22 cellular contexts compared by ENCODE assay signal in the genomic region with DNA sequence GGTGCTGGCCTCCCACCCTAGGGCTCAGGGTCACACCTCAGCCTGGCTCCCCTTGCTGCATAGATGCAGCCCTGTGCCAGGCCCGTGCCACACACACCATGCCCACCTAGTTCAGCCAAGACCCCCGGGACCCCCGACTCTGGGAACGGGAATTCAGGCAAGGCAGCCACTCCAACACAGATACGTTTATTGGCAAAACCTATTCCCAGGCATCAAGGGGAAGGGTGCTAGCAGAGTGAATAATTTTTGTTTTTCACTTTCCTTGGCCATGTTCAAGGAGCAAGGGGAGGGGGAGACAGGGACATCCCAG. TPM values are rescaled to one million over a fixed set of nuclear protein-coding genes. Genes with fewer than 3 reads are reported as not detected.
DNase-seq lines count a peak whose midpoint lies in the region; ATAC-seq, FAIRE-seq and TF ChIP-seq lines count a peak whose summit lies in the region.
"Had no signal": no experiment of that assay in that cellular context is flagged by ENCODE, and none has a peak within 500 bp of the region (broad histone marks: within the 10 kb centered on the region; RNA-seq: fewer than 3 reads in every experiment).

No MANE protein-coding gene starts in this region.

- no peaks in the 10 kb centered on the region for H3K36me3 ChIP-seq in WERI-Rb-1
- no peaks in the 10 kb centered on the region for H3K36me3 ChIP-seq in HepG2 (replicated peaks in 1 of 2; ENCODE audit: control insufficient read depth in 1 of 2, insufficient read depth in 2 of 2, low read length in 2 of 2)
- H3K36me3 ChIP-seq: HAP-1, Peyer's patch had no signal

- no peak overlapping the region for H3K4me3 ChIP-seq in WERI-Rb-1 (ENCODE audit: low read depth, low read length)
- no peak overlapping the region for H3K4me3 ChIP-seq in HepG2 (replicated peaks in 1 of 3; ENCODE audit: insufficient read depth in 1 of 3, low read depth in 2 of 3, low read length in 3 of 3)
- H3K4me3 ChIP-seq: A549, HAP-1, Peyer's patch had no signal

- no peaks in the 10 kb centered on the region for H3K9me3 Mint-ChIP-seq in natural killer cell treated with Interleukin-12 subunit alpha and Interleukin-12 subunit beta and Interleukin-15 and Interleukin-18, amount 100 ng/mL, for 72 hours
- H3K9me3 Mint-ChIP-seq in natural killer cell (no peaks in the 10 kb centered on the region), immature natural killer cell (no peaks in the 10 kb centered on the region)

- peaks cover 31 to 37% of the 10 kb centered on the region in 2 donors for H3K4me1 Mint-ChIP-seq in natural killer cell treated with Interleukin-12 subunit alpha and Interleukin-12 subunit beta and Interleukin-15 and Interleukin-18, amount 100 ng/mL, for 72 hours (ENCODE audit: low read depth in 2 of 2)
- peaks cover 17 to 36% of the 10 kb centered on the region in 2 donors for H3K4me1 Mint-ChIP-seq in natural killer cell
- peaks cover 44% of the 10 kb centered on the region in 2 donors for H3K4me1 Mint-ChIP-seq in immature natural killer cell

- DNase-seq in natural killer cell treated with Interleukin-12 subunit alpha and Interleukin-12 subunit beta and Interleukin-15 and Interleukin-18, amount 100 ng/mL, for 72 hours (ENCODE audit: low spot score) = no peak
- DNase-seq in natural killer cell = no peak
- no peak for DNase-seq in WERI-Rb-1
- DNase-seq in immature natural killer cell = no peak
- DNase-seq in HepG2 (ENCODE audit: low spot score) = no peak
- DNase-seq in pons (ENCODE audit: low spot score) = no peak
- DNase-seq: Caco-2, DMS153, EL, IMR-90, NCI-H1105, NCI-H1694 treated with DMSO at 0.1 percent for 48 hours, NCI-H2107, NCI-H226, NCI-H524 treated with DMSO at 0.1 percent for 48 hours, Peyer's patch had no signal

- CTCF ChIA-PET in HepG2 (lab: Yijun Ruan, JAX; ENCODE audit: low intra/inter-chr PET ratio, low total read pairs) = no interaction called here

- peaks cover 36% of the 10 kb centered on the region for H3K4me1 ChIP-seq in HepG2 (ENCODE audit: insufficient read depth, low read length)
- H3K4me1 ChIP-seq: A549 had no signal

- FAIRE-seq in HepG2 (lab: Jason Lieb, UNC) = no peak
- FAIRE-seq: A549 had no signal

- no peaks in the 10 kb centered on the region for H3K36me3 Mint-ChIP-seq in natural killer cell treated with Interleukin-12 subunit alpha and Interleukin-12 subunit beta and Interleukin-15 and Interleukin-18, amount 100 ng/mL, for 72 hours
- H3K36me3 Mint-ChIP-seq in natural killer cell (no peaks in the 10 kb centered on the region), immature natural killer cell (peaks cover 0 to under 1% (median 0%) of the 10 kb centered on the region in 3 donors)
- H3K36me3 Mint-ChIP-seq: CD14-positive monocyte had no signal

- no peaks in the 10 kb centered on the region for H3K27me3 Mint-ChIP-seq in natural killer cell treated with Interleukin-12 subunit alpha and Interleukin-12 subunit beta and Interleukin-15 and Interleukin-18, amount 100 ng/mL, for 72 hours
- no peaks in the 10 kb centered on the region for H3K27me3 Mint-ChIP-seq in natural killer cell (ENCODE audit: low read depth in 2 of 2)
- peaks cover 9 to 16% (median 10%) of the 10 kb centered on the region in 3 donors for H3K27me3 Mint-ChIP-seq in immature natural killer cell (ENCODE audit: low read depth in 3 of 3)

- no peak overlapping the region for H3K4me2 ChIP-seq in HepG2 (ENCODE audit: low read depth, low read length)
- H3K4me2 ChIP-seq: A549 had no signal

- TF ChIP-seq CTCF in natural killer cell (IDR thresholded peaks at IDR 0.05) (no peak), WERI-Rb-1 (IDR thresholded peaks at IDR 0.05; ENCODE audit: low read depth, low read length) (no peak), HepG2 (CRISPR knock-in tag; IDR thresholded peaks at IDR 0.05) (no peak)

- no peak for TF ChIP-seq RAD21 in HepG2 (CRISPR knock-in tag; IDR thresholded peaks at IDR 0.05)

- H3K27ac ChIP-seq in WERI-Rb-1 (peak overlapping the region; percentile 58), HepG2 (ENCODE audit: extremely low read length, insufficient read depth, low read length) (no peak overlapping the region)
- H3K27ac ChIP-seq: A549 had no signal

- no peaks in the 10 kb centered on the region for H4K20me1 ChIP-seq in HepG2 (ENCODE audit: insufficient read depth, low read length)

- H3K27ac Mint-ChIP-seq in natural killer cell treated with Interleukin-12 subunit alpha and Interleukin-12 subunit beta and Interleukin-15 and Interleukin-18, amount 100 ng/mL, for 72 hours = peak overlapping the region; percentile 77 to 95
- peak overlapping the region in 1 of 2 donors; percentile 90 for H3K27ac Mint-ChIP-seq in natural killer cell
- H3K27ac Mint-ChIP-seq in immature natural killer cell = peak overlapping the region in 5 of 6 donors; percentile 31 to 85 (median 34)

- POLR2A ChIA-PET in HepG2 (lab: Yijun Ruan, JAX) = no interaction called here

- no peak for TF ChIP-seq POLR2A in HepG2 (IDR thresholded peaks at IDR 0.05; ENCODE audit: insufficient read depth in 1 of 2, low read depth in 2 of 2, low read length in 2 of 2)

- H2AFZ ChIP-seq in HepG2 (ENCODE audit: low read length) = no peak overlapping the region

- H3K9me3 ChIP-seq in WERI-Rb-1 (ENCODE audit: severe bottlenecking) = no peaks in the 10 kb centered on the region
- H3K9me3 ChIP-seq in HepG2 (ENCODE audit: low read length) = no peaks in the 10 kb centered on the region
- H3K9me3 ChIP-seq: A549, Caco-2, HAP-1, Peyer's patch had no signal

- no peaks in the 10 kb centered on the region for H3K27me3 ChIP-seq in WERI-Rb-1 (ENCODE audit: insufficient read depth, low read depth, severe bottlenecking)
- peaks cover 5 to 50% of the 10 kb centered on the region in 2 experiments; a peak in 4 of 5 replicates for H3K27me3 ChIP-seq in HepG2 (ENCODE audit: control insufficient read depth in 1 of 2, insufficient read depth in 2 of 2, low read length in 2 of 2)
- H3K27me3 ChIP-seq: Peyer's patch had no signal

- TF ChIP-seq EP300 in HepG2 (IDR thresholded peaks at IDR 0.05; ENCODE audit: low read depth in 2 of 2, low read length in 2 of 2) (no peak), HepG2 (CRISPR knock-in tag; IDR thresholded peaks at IDR 0.05; ENCODE audit: borderline replicate concordance) (no peak)

- no peaks in the 10 kb centered on the region for H3K79me2 ChIP-seq in HepG2 (ENCODE audit: insufficient read depth, low read length)

- no peak overlapping the region for H3K4me3 Mint-ChIP-seq in natural killer cell treated with Interleukin-12 subunit alpha and Interleukin-12 subunit beta and Interleukin-15 and Interleukin-18, amount 100 ng/mL, for 72 hours
- no peak overlapping the region for H3K4me3 Mint-ChIP-seq in natural killer cell
- no peak overlapping the region for H3K4me3 Mint-ChIP-seq in immature natural killer cell
- H3K4me3 Mint-ChIP-seq: CD14-positive monocyte had no signal

- in situ Hi-C loops in HepG2 (cut with HindIII; ENCODE audit: extremely low pct_ligation_motif_present, low pct_unique_long_range_greater_than_20kb) = loop anchor here (10.0 kb wide), 1 partner anchor 63 kb away; the partner anchor contains the start of gene TMUB2

- intact Hi-C loops in natural killer cell (cut with micrococcal nuclease) = no loop called here
- intact Hi-C loops in HepG2 (cut with micrococcal nuclease; ENCODE audit: unreplicated experiment) = no loop called here

- no peak overlapping the region for H3K9ac ChIP-seq in HepG2 (ENCODE audit: insufficient read depth, low read depth, low read length)

- WGBS in HepG2 (ENCODE audit: low lambda C conversion rate) = 33% methylated on average over 5 of the region's 5 CpGs

- BruUV-seq in HepG2 (replicated peaks; lab: Mats Ljungman, UMichigan) = no TSS peak

- ATAC-seq in natural killer cell treated with Interleukin-12 subunit alpha and Interleukin-12 subunit beta and Interleukin-15 and Interleukin-18, amount 100 ng/mL, for 72 hours = no peak
- ATAC-seq in natural killer cell (no peak), HepG2 (no peak), GM18517 (IDR thresholded peaks at IDR 0.05; ENCODE audit: unreplicated experiment) (no peak)

RNA-seq across cellular contexts. Expression of gene SLC4A1, which starts 19.8 kb away (rescaled TPM):
- not detected for total RNA-seq in natural killer cell treated with Interleukin-12 subunit alpha and Interleukin-12 subunit beta and Interleukin-15 and Interleukin-18, amount 100 ng/mL, for 72 hours
- total RNA-seq in natural killer cell = not detected
- polyA plus RNA-seq in immature natural killer cell = under 1 TPM in 1 of 3 donors, not detected in 2; 0.23 TPM
- not detected in 2 replicates for total RNA-seq in HepG2 (2016; rRNA removed; fragmentation: Illumina TruSeq; extraction: Trizol)
- not detected in 2 replicates for total RNA-seq in HepG2 (2016; cell fraction: cytosol; rRNA removed; fragmentation: Illumina TruSeq; extraction: Trizol; ENCODE audit: low read depth)
- not detected in 2 replicates for total RNA-seq in HepG2 (2016; cell fraction: insoluble cytoplasmic fraction; rRNA removed; fragmentation: Illumina TruSeq; extraction: Trizol)
- not detected in 2 replicates for total RNA-seq in HepG2 (2016; cell fraction: membrane; rRNA removed; fragmentation: Illumina TruSeq; extraction: Trizol)
- not detected in 2 replicates for total RNA-seq in HepG2 (2016; cell fraction: nucleus; rRNA removed; fragmentation: Illumina TruSeq; extraction: Trizol)
- 0.01 TPM in 1 of 2 replicates, not detected in the other for polyA plus RNA-seq in HepG2 (2011; rRNA removed)
- not detected in 2 replicates for polyA plus RNA-seq in HepG2 (2011; cell fraction: cytosol; rRNA removed)
- 0.03 TPM in 1 of 2 replicates, not detected in the other for polyA plus RNA-seq in HepG2 (2011; cell fraction: nucleus; rRNA removed)
- not detected in 2 replicates for polyA plus RNA-seq in HepG2 (2012)
- polyA plus RNA-seq in HepG2 (2016; cell fraction: cytosol; fragmentation: Illumina TruSeq; extraction: Trizol; ENCODE audit: low read depth) = not detected in 2 replicates
- not detected in 2 replicates for polyA plus RNA-seq in HepG2 (2016; cell fraction: insoluble cytoplasmic fraction; fragmentation: Illumina TruSeq; extraction: Trizol; ENCODE audit: low read depth)
- not detected in 2 replicates for polyA plus RNA-seq in HepG2 (2016; cell fraction: membrane; fragmentation: Illumina TruSeq; extraction: Trizol; ENCODE audit: low read depth)
- not detected in 2 replicates for polyA plus RNA-seq in HepG2 (2016; cell fraction: nucleus; fragmentation: Illumina TruSeq; extraction: Trizol; ENCODE audit: insufficient read depth, low read depth)
- polyA minus RNA-seq in HepG2 (2011; rRNA and poly(A)+ RNA removed; ENCODE audit: low replicate concordance) = not detected in 2 replicates
- not detected in 2 replicates for polyA minus RNA-seq in HepG2 (2011; cell fraction: cytosol; rRNA and poly(A)+ RNA removed)
- polyA minus RNA-seq in HepG2 (2011; cell fraction: nucleus; rRNA and poly(A)+ RNA removed) = not detected in 2 replicates
- total RNA-seq: Caco-2, HT-29, IMR-90, LHCN-M2, Peyer's patch had no signal
- polyA plus RNA-seq: A549, IMR-90 had no signal

RNA-seq across cellular contexts. Expression of gene UBTF, which starts 28.7 kb away (rescaled TPM):
- 100 to 1,000 TPM; 109 to 201 TPM for total RNA-seq in natural killer cell treated with Interleukin-12 subunit alpha and Interleukin-12 subunit beta and Interleukin-15 and Interleukin-18, amount 100 ng/mL, for 72 hours
- total RNA-seq in natural killer cell (100 to 1,000 TPM; 132 to 169 (median 168) TPM), HepG2 (2016; rRNA removed; fragmentation: Illumina TruSeq; extraction: Trizol) (52.1 and 60.9 TPM in 2 replicates)
- polyA plus RNA-seq in immature natural killer cell (10 to 100 TPM in 2 of 3 donors, 1 to 10 TPM in 1; 7.2 to 68.8 (median 21.6) TPM), HepG2 (2011; rRNA removed) (15.2 and 16.1 TPM in 2 replicates)
- 13.2 and 14.5 TPM in 2 replicates for total RNA-seq in HepG2 (2016; cell fraction: cytosol; rRNA removed; fragmentation: Illumina TruSeq; extraction: Trizol; ENCODE audit: low read depth)
- 46.2 and 61.5 TPM in 2 replicates for total RNA-seq in HepG2 (2016; cell fraction: insoluble cytoplasmic fraction; rRNA removed; fragmentation: Illumina TruSeq; extraction: Trizol)
- 33.7 and 33.9 TPM in 2 replicates for total RNA-seq in HepG2 (2016; cell fraction: membrane; rRNA removed; fragmentation: Illumina TruSeq; extraction: Trizol)
- 43.5 and 47.5 TPM in 2 replicates for total RNA-seq in HepG2 (2016; cell fraction: nucleus; rRNA removed; fragmentation: Illumina TruSeq; extraction: Trizol)
- polyA plus RNA-seq in HepG2 (2011; cell fraction: cytosol; rRNA removed) = 9.1 and 10.0 TPM in 2 replicates
- 35.4 and 41.3 TPM in 2 replicates for polyA plus RNA-seq in HepG2 (2011; cell fraction: nucleus; rRNA removed)
- 27.8 and 33.4 TPM in 2 replicates for polyA plus RNA-seq in HepG2 (2012)
- polyA plus RNA-seq in HepG2 (2016; cell fraction: cytosol; fragmentation: Illumina TruSeq; extraction: Trizol; ENCODE audit: low read depth) = 8.6 and 8.7 TPM in 2 replicates
- 57.4 and 68.3 TPM in 2 replicates for polyA plus RNA-seq in HepG2 (2016; cell fraction: insoluble cytoplasmic fraction; fragmentation: Illumina TruSeq; extraction: Trizol; ENCODE audit: low read depth)
- 21.7 and 23.2 TPM in 2 replicates for polyA plus RNA-seq in HepG2 (2016; cell fraction: membrane; fragmentation: Illumina TruSeq; extraction: Trizol; ENCODE audit: low read depth)
- polyA plus RNA-seq in HepG2 (2016; cell fraction: nucleus; fragmentation: Illumina TruSeq; extraction: Trizol; ENCODE audit: insufficient read depth, low read depth) = 93.7 and 94.2 TPM in 2 replicates
- polyA minus RNA-seq in HepG2 (2011; rRNA and poly(A)+ RNA removed; ENCODE audit: low replicate concordance) = 11.5 and 30.7 TPM in 2 replicates
- polyA minus RNA-seq in HepG2 (2011; cell fraction: cytosol; rRNA and poly(A)+ RNA removed) = 8.2 and 9.9 TPM in 2 replicates
- polyA minus RNA-seq in HepG2 (2011; cell fraction: nucleus; rRNA and poly(A)+ RNA removed) = 29.7 and 33.2 TPM in 2 replicates

RNA-seq across cellular contexts. Expression of gene ATXN7L3, which starts 48.5 kb away (rescaled TPM):
- total RNA-seq in natural killer cell treated with Interleukin-12 subunit alpha and Interleukin-12 subunit beta and Interleukin-15 and Interleukin-18, amount 100 ng/mL, for 72 hours = 100 to 1,000 TPM; 117 to 139 TPM
- total RNA-seq in natural killer cell (100 to 1,000 TPM in 2 of 3 donors, 10 to 100 TPM in 1; 87.6 to 112 (median 109) TPM), HepG2 (2016; rRNA removed; fragmentation: Illumina TruSeq; extraction: Trizol) (45.7 and 59.1 TPM in 2 replicates)
- polyA plus RNA-seq in immature natural killer cell (10 to 100 TPM in 1 of 3 donors, 1 to 10 TPM in 2; 5.1 to 11.9 (median 6.8) TPM), HepG2 (2011; rRNA removed) (44.5 and 49.3 TPM in 2 replicates)
- 12.2 and 14.1 TPM in 2 replicates for total RNA-seq in HepG2 (2016; cell fraction: cytosol; rRNA removed; fragmentation: Illumina TruSeq; extraction: Trizol; ENCODE audit: low read depth)
- 42.7 and 60.0 TPM in 2 replicates for total RNA-seq in HepG2 (2016; cell fraction: insoluble cytoplasmic fraction; rRNA removed; fragmentation: Illumina TruSeq; extraction: Trizol)
- total RNA-seq in HepG2 (2016; cell fraction: membrane; rRNA removed; fragmentation: Illumina TruSeq; extraction: Trizol) = 45.9 and 46.8 TPM in 2 replicates
- 42.7 and 44.6 TPM in 2 replicates for total RNA-seq in HepG2 (2016; cell fraction: nucleus; rRNA removed; fragmentation: Illumina TruSeq; extraction: Trizol)
- 39.5 and 41.0 TPM in 2 replicates for polyA plus RNA-seq in HepG2 (2011; cell fraction: cytosol; rRNA removed)
- polyA plus RNA-seq in HepG2 (2011; cell fraction: nucleus; rRNA removed) = 121 and 131 TPM in 2 replicates
- polyA plus RNA-seq in HepG2 (2012) = 37.8 and 38.4 TPM in 2 replicates
- polyA plus RNA-seq in HepG2 (2016; cell fraction: cytosol; fragmentation: Illumina TruSeq; extraction: Trizol; ENCODE audit: low read depth) = 7.6 and 9.2 TPM in 2 replicates
- 50.4 and 54.3 TPM in 2 replicates for polyA plus RNA-seq in HepG2 (2016; cell fraction: insoluble cytoplasmic fraction; fragmentation: Illumina TruSeq; extraction: Trizol; ENCODE audit: low read depth)
- 32.8 and 36.7 TPM in 2 replicates for polyA plus RNA-seq in HepG2 (2016; cell fraction: membrane; fragmentation: Illumina TruSeq; extraction: Trizol; ENCODE audit: low read depth)
- 81.5 and 96.7 TPM in 2 replicates for polyA plus RNA-seq in HepG2 (2016; cell fraction: nucleus; fragmentation: Illumina TruSeq; extraction: Trizol; ENCODE audit: insufficient read depth, low read depth)
- 65.3 and 85.1 TPM in 2 replicates for polyA minus RNA-seq in HepG2 (2011; rRNA and poly(A)+ RNA removed; ENCODE audit: low replicate concordance)
- polyA minus RNA-seq in HepG2 (2011; cell fraction: cytosol; rRNA and poly(A)+ RNA removed) = 25.4 and 26.4 TPM in 2 replicates
- polyA minus RNA-seq in HepG2 (2011; cell fraction: nucleus; rRNA and poly(A)+ RNA removed) = 47.9 and 72.6 TPM in 2 replicates
